7 cellular contexts compared by ENCODE assay signal in the genomic region with DNA sequence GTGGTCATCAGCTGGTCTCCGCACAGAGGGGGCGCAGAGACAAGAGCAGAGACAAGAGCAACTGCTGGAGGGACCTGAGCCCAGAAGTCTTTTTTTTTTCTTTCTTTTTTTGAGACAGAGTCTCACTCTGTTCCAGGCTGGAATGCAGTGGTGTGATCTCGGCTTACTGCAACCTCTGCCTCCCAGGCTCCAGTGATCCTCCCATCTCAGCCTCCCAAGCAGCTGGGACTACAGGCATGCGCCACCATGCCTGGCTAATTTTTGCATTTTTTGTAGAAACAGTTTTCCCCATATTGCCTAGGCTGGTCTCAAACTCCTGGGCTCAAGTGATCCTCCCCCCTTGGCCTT.
DNase-seq lines count a peak whose midpoint lies in the region; ATAC-seq, FAIRE-seq and TF ChIP-seq lines count a peak whose summit lies in the region.
"Not testable (repeated sequence)": the region's sequence is repeated elsewhere in the genome, so short reads cannot be mapped to it uniquely, and the experiment has no call there.

No MANE protein-coding gene starts in this region.

- peak overlapping the region; percentile 2; the same call in 1 of the 2 replicates for H3K4me2 ChIP-seq in GM23338
- peak overlapping the region; percentile 45 for H3K4me2 ChIP-seq in K562 (ENCODE audit: insufficient read depth, low read length)
- not testable (repeated sequence) for H3K4me2 ChIP-seq in parathyroid adenoma (ENCODE audit: low read length)

- not testable (repeated sequence) for H3K36me3 ChIP-seq in GM23338 (ENCODE audit: insufficient read depth); HEK293 (ENCODE audit: control insufficient read depth in 2 of 2, insufficient read depth in 1 of 2, low read length in 2 of 2); K562 (ENCODE audit: control insufficient read depth, insufficient read depth, low read length); endodermal cell (ENCODE audit: control insufficient read depth, insufficient read depth, low read length); parathyroid adenoma (ENCODE audit: control insufficient read depth, insufficient read depth, low read length)

- in situ Hi-C loops in K562 (cut with MboI), result not testable (repeated sequence)

- not testable (repeated sequence) for BruUV-seq in K562 (replicated peaks; lab: Mats Ljungman, UMichigan)

- POLR2A ChIA-PET in HEK293 (lab: Yijun Ruan, JAX) (interaction anchor here (0.6 kb wide), 1 partner anchor 66 kb away, joined by 3 read pairs; no protein-coding TSS in a partner anchor), K562 (lab: Yijun Ruan, JAX) (interaction anchor here (0.6 to 1.2 kb wide), 4 partner anchors 12 to 29 kb away, joined by 3 to 4 read pairs (median 4); no protein-coding TSS in a partner anchor)

- not testable (repeated sequence) for H3K9me2 ChIP-seq in GM23338 (ENCODE audit: insufficient read depth)

- not testable (repeated sequence) for H3K27me3 ChIP-seq in GM23338 (ENCODE audit: insufficient read depth); K562 (ENCODE audit: control insufficient read depth in 2 of 2, insufficient read depth in 2 of 2, low read length in 2 of 2); dorsolateral prefrontal cortex; parathyroid adenoma (ENCODE audit: control insufficient read depth, insufficient read depth, low read length)
- peaks cover 28% of the 10 kb centered on the region for H3K27me3 ChIP-seq in endodermal cell (ENCODE audit: control insufficient read depth, insufficient read depth, low read length, poor library complexity, severe bottlenecking)

- H3K4me1 Mint-ChIP-seq in GM23338 (peaks cover 44% of the 10 kb centered on the region), endodermal cell (peaks cover 37% of the 10 kb centered on the region), mesothelial cell of epicardium (peaks cover 22% of the 10 kb centered on the region)

- not testable (repeated sequence) for FAIRE-seq in K562 (lab: Jason Lieb, UNC)

- not testable (repeated sequence) for H4K20me1 ChIP-seq in GM23338 (replicated peaks; ENCODE audit: insufficient read depth); K562 (replicated peaks; ENCODE audit: control insufficient read depth, insufficient read depth, low read length)

- peaks cover 30% of the 10 kb centered on the region for H3K4me1 ChIP-seq in GM23338 (ENCODE audit: insufficient read depth)
- not testable (repeated sequence) for H3K4me1 ChIP-seq in HEK293 (ENCODE audit: control insufficient read depth, insufficient read depth, low read length); endodermal cell (ENCODE audit: control insufficient read depth, insufficient read depth, low read length); parathyroid adenoma
- H3K4me1 ChIP-seq in K562 (replicated peaks in 1 of 2; ENCODE audit: control insufficient read depth in 2 of 2, insufficient read depth in 2 of 2, low read length in 2 of 2), result peaks cover 23 to 29% of the 10 kb centered on the region in 2 experiments

- H3K27me3 Mint-ChIP-seq in GM23338 (ENCODE audit: insufficient read depth, low read depth, poor library complexity); mesothelial cell of epicardium (ENCODE audit: low read depth): not testable (repeated sequence)
- H3K27me3 Mint-ChIP-seq in endodermal cell (ENCODE audit: insufficient read depth), result peaks cover 23% of the 10 kb centered on the region

- H3K79me2 ChIP-seq in GM23338 (replicated peaks; ENCODE audit: insufficient read depth); K562 (ENCODE audit: control insufficient read depth, insufficient read depth, low read length); parathyroid adenoma: not testable (repeated sequence)

- H3K9me3 Mint-ChIP-seq in GM23338, endodermal cell, mesothelial cell of epicardium: not testable (repeated sequence)

- H3K4me3 ChIP-seq in GM23338; HEK293 (ENCODE audit: low read depth, low read length); K562; dorsolateral prefrontal cortex; endodermal cell (ENCODE audit: low read length); parathyroid adenoma (ENCODE audit: low read depth, low read length): not testable (repeated sequence)

- 22% methylated on average over 4 of the region's 4 CpGs for WGBS in K562 (ENCODE audit: insufficient coverage, low coverage, missing lambda C conversion rate)
- 83 to 92% methylated on average over 4 of the region's 4 CpGs for WGBS in endodermal cell (ENCODE audit: insufficient coverage in 1 of 2, insufficient read length in 1 of 2), 2 experiments

- CTCF ChIA-PET in HEK293 (lab: Yijun Ruan, JAX), result interaction anchor here (0.7 kb wide), 2 partner anchors 65 to 292 kb away, joined by 3 to 5 read pairs; no protein-coding TSS in a partner anchor
- CTCF ChIA-PET in K562 (lab: Yijun Ruan, JAX; ENCODE audit: low intra/inter-chr PET ratio), result not testable (repeated sequence)

- H3F3A ChIP-seq in GM23338 (replicated peaks; ENCODE audit: low read depth), result not testable (repeated sequence)

- not testable (repeated sequence) for H3K27ac ChIP-seq in GM23338 (ENCODE audit: low read depth); HEK293 (ENCODE audit: extremely low read depth, low read depth, low read length); K562 (ENCODE audit: extremely low read depth, low read depth, low read length); endodermal cell (ENCODE audit: low read depth, low read length); parathyroid adenoma
- peak overlapping the region in 49 of 59 donors; percentile 2 to 83 (median 53) for H3K27ac ChIP-seq in dorsolateral prefrontal cortex

- not testable (repeated sequence) for H3K9me1 ChIP-seq in K562 (ENCODE audit: control insufficient read depth, insufficient read depth, low read length)

- not testable (repeated sequence) for TF ChIP-seq RAD21 in K562 (CRISPR knock-in tag; conservative IDR thresholded peaks at IDR 0.05 in 1 of 2, IDR thresholded peaks at IDR 0.05 in 1 of 2)

- not testable (repeated sequence) for TF ChIP-seq POLR2A in K562 (conservative IDR thresholded peaks at IDR 0.05)

- intact Hi-C loops in K562 (cut with micrococcal nuclease); dorsolateral prefrontal cortex (cut with DNase I): not testable (repeated sequence)

- not testable (repeated sequence) for H3K36me3 Mint-ChIP-seq in GM23338 (ENCODE audit: low read depth); endodermal cell (ENCODE audit: low read depth); mesothelial cell of epicardium

- H2AFZ ChIP-seq in GM23338, result not testable (repeated sequence)
- peak overlapping the region; percentile 73 for H2AFZ ChIP-seq in K562 (ENCODE audit: low read depth, low read length)
- peak overlapping the region; percentile 51 for H2AFZ ChIP-seq in parathyroid adenoma

- not testable (repeated sequence) for H3K9me3 ChIP-seq in HEK293 (ENCODE audit: control insufficient read depth, insufficient read depth, low read depth, low read length); K562 (replicated peaks; ENCODE audit: control insufficient read depth, insufficient read depth, low read depth, low read length); endodermal cell (ENCODE audit: control insufficient read depth, low read length); parathyroid adenoma (ENCODE audit: control insufficient read depth, low read length)

- ATAC-seq in GM23338, K562: not testable (repeated sequence)

- TF ChIP-seq CTCF in GM23338 (conservative IDR thresholded peaks at IDR 0.05; ENCODE audit: low read depth in 2 of 2); HEK293 (tag by site-specific recombination; IDR thresholded peaks at IDR 0.05); K562 (IDR thresholded peaks at IDR 0.05 in 2 of 3, conservative IDR thresholded peaks at IDR 0.05 in 1 of 3; ENCODE audit: insufficient read depth in 2 of 3, low read depth in 1 of 3, low read length in 3 of 3); dorsolateral prefrontal cortex (IDR thresholded peaks at IDR 0.05 in 54 of 56, conservative IDR thresholded peaks at IDR 0.05 in 2 of 56; ENCODE audit: low read depth in 1 of 56, partially characterized antibody in 56 of 56); endodermal cell (conservative IDR thresholded peaks at IDR 0.05); mesothelial cell of epicardium (IDR thresholded peaks at IDR 0.05; ENCODE audit: unreplicated experiment); parathyroid adenoma (IDR thresholded peaks at IDR 0.05): not testable (repeated sequence)

- not testable (repeated sequence) for H3K9ac ChIP-seq in K562 (ENCODE audit: insufficient read depth in 1 of 2, low read depth in 2 of 2, low read length in 2 of 2); endodermal cell (ENCODE audit: extremely low read depth, low read length, poor library complexity, severe bottlenecking); parathyroid adenoma

- not testable (repeated sequence) for H3K4me3 Mint-ChIP-seq in GM23338, endodermal cell, mesothelial cell of epicardium

- H3K27ac Mint-ChIP-seq in GM23338, endodermal cell: not testable (repeated sequence)
- H3K27ac Mint-ChIP-seq in mesothelial cell of epicardium, result peak overlapping the region; percentile 30

- TF ChIP-seq EP300 in K562 (IDR thresholded peaks at IDR 0.05; ENCODE audit: low read length), result not testable (repeated sequence)

- not testable (repeated sequence) for DNase-seq in GM23338 (ENCODE audit: low spot score); K562 (ENCODE audit: extremely low read depth in 1 of 4, low spot score in 3 of 4); dorsolateral prefrontal cortex; mesothelial cell of epicardium (ENCODE audit: low spot score in 2 of 2, unreplicated experiment in 2 of 2)
- peak; percentile 43 for DNase-seq in endodermal cell

TF ChIP-seq in HEK293, 187 proteins besides CTCF, POLR2A, EP300 and RAD21 (continues in another document):
- TF ChIP-seq WT1 (tag by site-specific recombination; IDR thresholded peaks at IDR 0.05), result 0 out of 2 replicates have a peak, but pooled peaks have one; percentile 17

TF ChIP-seq in K562, 482 proteins besides CTCF, POLR2A, EP300 and RAD21 (continues in another document):
- TF ChIP-seq SMARCE1 (IDR thresholded peaks at IDR 0.05), result peak; percentile 23; the same call in 1 of the 2 replicates
